ENCODE assay signal across 2 cellular contexts in genomic region chr5:2756764-2757163, GRCh38.
TF ChIP-seq lines count a peak whose summit lies in the region.

No MANE protein-coding gene starts in this region.

TF ChIP-seq in SK-N-SH, 30 proteins besides CTCF, POLR2A, EP300 and RAD21 (continued from another document):
- TF ChIP-seq SIN3A (IDR thresholded peaks at IDR 0.05; ENCODE audit: borderline replicate concordance, low read depth, low read length) (no peak), YY1 (IDR thresholded peaks at IDR 0.05; ENCODE audit: low read depth) (no peak), TCF12 (IDR thresholded peaks at IDR 0.05) (no peak), TEAD4 (IDR thresholded peaks at IDR 0.05; ENCODE audit: borderline replicate concordance, insufficient read depth) (no peak), RFX5 (IDR thresholded peaks at IDR 0.05; ENCODE audit: low read length) (no peak), TAF1 (IDR thresholded peaks at IDR 0.05; ENCODE audit: borderline replicate concordance, low read depth, low read length) (no peak), ELF1 (IDR thresholded peaks at IDR 0.05) (no peak), GATA2 (CRISPR knock-in tag; IDR thresholded peaks at IDR 0.05) (no peak), RXRA (IDR thresholded peaks at IDR 0.05; ENCODE audit: borderline replicate concordance, low read depth) (no peak), FOSL2 (IDR thresholded peaks at IDR 0.05; ENCODE audit: borderline replicate concordance, low read depth) (no peak), JUND (IDR thresholded peaks at IDR 0.05) (no peak), MEF2A (IDR thresholded peaks at IDR 0.05; ENCODE audit: borderline replicate concordance, low read depth) (no peak), GABPA (IDR thresholded peaks at IDR 0.05; ENCODE audit: low read depth) (no peak), REST (IDR thresholded peaks at IDR 0.05; ENCODE audit: low read depth, low read length) (no peak), MXI1 (IDR thresholded peaks at IDR 0.05; ENCODE audit: low read depth, low read length) (no peak)

TF ChIP-seq in SK-N-SH treated with all-trans-retinoic acid at 6 μM for 48 hours, 23 proteins besides CTCF, POLR2A, EP300 and RAD21 (continued from another document):
- no peak for TF ChIP-seq TSHZ2 (CRISPR knock-in tag; IDR thresholded peaks at IDR 0.05)
- no peak for TF ChIP-seq ZC3H10 (CRISPR knock-in tag; IDR thresholded peaks at IDR 0.05)
- no peak for TF ChIP-seq CSDC2 (CRISPR knock-in tag; IDR thresholded peaks at IDR 0.05)
- TF ChIP-seq TCF4 (CRISPR knock-in tag; IDR thresholded peaks at IDR 0.05; ENCODE audit: borderline replicate concordance) = no peak
- no peak for TF ChIP-seq SNAI2 (CRISPR knock-in tag; IDR thresholded peaks at IDR 0.05)
- TF ChIP-seq ZNF8 (CRISPR knock-in tag; IDR thresholded peaks at IDR 0.05) = no peak
- no peak for TF ChIP-seq OSR1 (CRISPR knock-in tag; IDR thresholded peaks at IDR 0.05)
- no peak for TF ChIP-seq TOX (CRISPR knock-in tag; IDR thresholded peaks at IDR 0.05; ENCODE audit: borderline replicate concordance)
- no peak for TF ChIP-seq ARNTL (CRISPR knock-in tag; IDR thresholded peaks at IDR 0.05; ENCODE audit: borderline replicate concordance, low read depth)
TF ChIP-seq in SK-N-SH treated with all-trans-retinoic acid at 6 μM for 48 hours: peak in this region for 0.
